Comparison of ENCODE assay signal across 8 cellular contexts in the genomic region with DNA sequence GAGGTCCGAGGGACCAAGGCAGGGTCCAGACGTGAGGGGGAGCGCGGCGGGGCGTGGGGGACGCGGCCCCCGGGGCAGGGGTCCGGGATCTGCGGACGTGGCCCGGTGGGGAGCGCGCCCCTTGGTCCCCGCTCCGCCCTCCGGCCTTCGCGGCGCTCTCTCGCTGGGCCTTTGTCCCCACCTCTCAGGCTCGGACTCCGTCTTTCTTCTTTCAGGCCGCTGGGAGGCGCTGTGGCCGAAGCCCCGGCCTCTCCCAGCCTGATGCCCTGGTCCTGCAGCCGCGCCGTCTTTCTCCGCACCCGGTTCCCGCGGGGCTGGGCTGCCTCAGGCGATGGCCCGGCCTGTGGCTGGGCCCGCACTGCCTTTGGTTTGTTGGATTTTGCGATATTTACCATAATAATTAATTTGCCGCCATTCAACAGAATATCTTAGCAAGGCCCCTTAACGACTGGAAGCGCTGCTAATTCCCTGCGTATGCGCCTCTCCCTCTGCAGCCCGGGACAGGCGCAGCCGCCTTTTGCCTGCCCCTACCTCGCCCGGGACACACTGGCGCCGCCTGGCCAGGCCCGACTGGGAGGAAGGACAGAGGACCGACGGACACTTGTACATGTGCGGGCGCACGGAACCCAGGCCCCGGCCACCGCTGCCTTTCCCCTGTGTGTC. TPM values are rescaled to one million over a fixed set of nuclear protein-coding genes. Genes with fewer than 3 reads are reported as not detected.
A peak's percentile ranks its signal among the peaks of the same experiment; 100 is the strongest.
DNase-seq lines count a peak whose midpoint lies in the region; ATAC-seq and TF ChIP-seq lines count a peak whose summit lies in the region.

No MANE protein-coding gene starts in this region.

- H3K4me3 Mint-ChIP-seq in GM23338: peak overlapping the region; percentile 31

- H4K20me1 ChIP-seq in GM23338 (replicated peaks; ENCODE audit: insufficient read depth): no peaks in the 10 kb centered on the region; the same call in 1 of the 2 replicates

- no peak overlapping the region for H3K27ac ChIP-seq in GM23338 (ENCODE audit: low read depth)
- H3K27ac ChIP-seq in body of pancreas: no peak overlapping the region

- peaks cover 13% of the 10 kb centered on the region for H3F3A ChIP-seq in GM23338 (replicated peaks; ENCODE audit: low read depth)

- no peaks in the 10 kb centered on the region for H3K79me2 ChIP-seq in GM23338 (replicated peaks; ENCODE audit: insufficient read depth)

- intact Hi-C loops in body of pancreas (cut with DNase I): loop anchor here (10.0 kb wide), 1 partner anchor 907 kb away; no protein-coding TSS in a partner anchor

- H2AFZ ChIP-seq in GM23338: peak overlapping the region; percentile 76; the same call in 1 of the 2 replicates

- ATAC-seq in GM23338 (peak; percentile 55), body of pancreas (peak; percentile 74), HG03025 (IDR thresholded peaks at IDR 0.05; ENCODE audit: low FRiP score, unreplicated experiment) (no peak)

- peak overlapping the region; percentile 85 for H3K4me2 ChIP-seq in GM23338

- peak overlapping the region; percentile 55 for H3K4me3 ChIP-seq in GM23338
- H3K4me3 ChIP-seq in body of pancreas: no peak overlapping the region

- H3K27me3 Mint-ChIP-seq in GM23338 (ENCODE audit: insufficient read depth, low read depth, poor library complexity): peaks cover 94% of the 10 kb centered on the region

- H3K36me3 ChIP-seq in GM23338 (ENCODE audit: insufficient read depth): no peaks in the 10 kb centered on the region
- no peaks in the 10 kb centered on the region for H3K36me3 ChIP-seq in body of pancreas (replicated peaks in 1 of 2; ENCODE audit: insufficient read depth in 1 of 2, low read depth in 2 of 2)

- peaks cover 100% of the 10 kb centered on the region for H3K27me3 ChIP-seq in GM23338 (ENCODE audit: insufficient read depth)
- H3K27me3 ChIP-seq in body of pancreas: peaks cover 0 to 19% of the 10 kb centered on the region in 2 donors

- no peak for TF ChIP-seq POLR2A in body of pancreas (IDR thresholded peaks at IDR 0.05)

- peak; percentile 93 for DNase-seq in DMS53 (lab: John Stamatoyannopoulos, UW)
- peak; percentile 92 for DNase-seq in GM23338 (ENCODE audit: low spot score)
- peak; percentile 64 for DNase-seq in NCI-H2196 (lab: John Stamatoyannopoulos, UW; ENCODE audit: unreplicated experiment)
- peak; percentile 51 to 65 (median 56) for DNase-seq in body of pancreas
- DNase-seq in iPS-NIHi11 (ENCODE audit: low spot score): peak; percentile 81
- DNase-seq in stimulated activated CD4-positive, alpha-beta T cell treated with anti-CD3 and anti-CD28 coated beads, Interleukin-1b, Interleukin-23, amount 100 ng/mL, for 48 hours: peak; percentile 46
- DNase-seq in NCI-H2107 (lab: John Stamatoyannopoulos, UW): no peak

- no peaks in the 10 kb centered on the region; the same call in 1 of the 3 replicates for H3K36me3 Mint-ChIP-seq in GM23338 (ENCODE audit: low read depth)

- 3% methylated on average over 28 to 45 of the region's 59 CpGs for WGBS in body of pancreas, 2 donors

- H3K9me2 ChIP-seq in GM23338 (ENCODE audit: insufficient read depth): no peaks in the 10 kb centered on the region

- peaks cover 56% of the 10 kb centered on the region for H3K4me1 Mint-ChIP-seq in GM23338

- TF ChIP-seq CTCF in GM23338 (conservative IDR thresholded peaks at IDR 0.05; ENCODE audit: low read depth in 2 of 2) (peak; percentile 71 to 84), body of pancreas (IDR thresholded peaks at IDR 0.05) (peak; percentile 33 to 69 (median 61))

- H3K4me1 ChIP-seq in GM23338 (ENCODE audit: insufficient read depth): peaks cover 59% of the 10 kb centered on the region
- peaks cover 55% of the 10 kb centered on the region for H3K4me1 ChIP-seq in body of pancreas

- H3K9me3 ChIP-seq in body of pancreas: no peaks in the 10 kb centered on the region

- H3K27ac Mint-ChIP-seq in GM23338: no peak overlapping the region

- H3K9me3 Mint-ChIP-seq in GM23338: peaks cover 6% of the 10 kb centered on the region; the same call in 2 of the 3 replicates

TF ChIP-seq in GM23338, 12 proteins besides CTCF, POLR2A, EP300 and RAD21 (continues in another document):
- TF ChIP-seq EZH2 (IDR thresholded peaks at IDR 0.05; ENCODE audit: low read depth, unreplicated experiment) (peak; percentile 50), JUNB (IDR thresholded peaks at IDR 0.05; ENCODE audit: unreplicated experiment) (no peak), EZH2phosphoT487 (IDR thresholded peaks at IDR 0.05; ENCODE audit: unreplicated experiment) (peak; percentile 63), NANOG (IDR thresholded peaks at IDR 0.05; ENCODE audit: borderline replicate concordance) (0 out of 2 replicates have a peak, but pooled peaks have one; percentile 3)
- TF ChIP-seq, protein P1, sequence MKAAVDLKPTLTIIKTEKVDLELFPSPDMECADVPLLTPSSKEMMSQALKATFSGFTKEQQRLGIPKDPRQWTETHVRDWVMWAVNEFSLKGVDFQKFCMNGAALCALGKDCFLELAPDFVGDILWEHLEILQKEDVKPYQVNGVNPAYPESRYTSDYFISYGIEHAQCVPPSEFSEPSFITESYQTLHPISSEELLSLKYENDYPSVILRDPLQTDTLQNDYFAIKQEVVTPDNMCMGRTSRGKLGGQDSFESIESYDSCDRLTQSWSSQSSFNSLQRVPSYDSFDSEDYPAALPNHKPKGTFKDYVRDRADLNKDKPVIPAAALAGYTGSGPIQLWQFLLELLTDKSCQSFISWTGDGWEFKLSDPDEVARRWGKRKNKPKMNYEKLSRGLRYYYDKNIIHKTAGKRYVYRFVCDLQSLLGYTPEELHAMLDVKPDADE (IDR thresholded peaks at IDR 0.05): no peak
- TF ChIP-seq, protein P2, sequence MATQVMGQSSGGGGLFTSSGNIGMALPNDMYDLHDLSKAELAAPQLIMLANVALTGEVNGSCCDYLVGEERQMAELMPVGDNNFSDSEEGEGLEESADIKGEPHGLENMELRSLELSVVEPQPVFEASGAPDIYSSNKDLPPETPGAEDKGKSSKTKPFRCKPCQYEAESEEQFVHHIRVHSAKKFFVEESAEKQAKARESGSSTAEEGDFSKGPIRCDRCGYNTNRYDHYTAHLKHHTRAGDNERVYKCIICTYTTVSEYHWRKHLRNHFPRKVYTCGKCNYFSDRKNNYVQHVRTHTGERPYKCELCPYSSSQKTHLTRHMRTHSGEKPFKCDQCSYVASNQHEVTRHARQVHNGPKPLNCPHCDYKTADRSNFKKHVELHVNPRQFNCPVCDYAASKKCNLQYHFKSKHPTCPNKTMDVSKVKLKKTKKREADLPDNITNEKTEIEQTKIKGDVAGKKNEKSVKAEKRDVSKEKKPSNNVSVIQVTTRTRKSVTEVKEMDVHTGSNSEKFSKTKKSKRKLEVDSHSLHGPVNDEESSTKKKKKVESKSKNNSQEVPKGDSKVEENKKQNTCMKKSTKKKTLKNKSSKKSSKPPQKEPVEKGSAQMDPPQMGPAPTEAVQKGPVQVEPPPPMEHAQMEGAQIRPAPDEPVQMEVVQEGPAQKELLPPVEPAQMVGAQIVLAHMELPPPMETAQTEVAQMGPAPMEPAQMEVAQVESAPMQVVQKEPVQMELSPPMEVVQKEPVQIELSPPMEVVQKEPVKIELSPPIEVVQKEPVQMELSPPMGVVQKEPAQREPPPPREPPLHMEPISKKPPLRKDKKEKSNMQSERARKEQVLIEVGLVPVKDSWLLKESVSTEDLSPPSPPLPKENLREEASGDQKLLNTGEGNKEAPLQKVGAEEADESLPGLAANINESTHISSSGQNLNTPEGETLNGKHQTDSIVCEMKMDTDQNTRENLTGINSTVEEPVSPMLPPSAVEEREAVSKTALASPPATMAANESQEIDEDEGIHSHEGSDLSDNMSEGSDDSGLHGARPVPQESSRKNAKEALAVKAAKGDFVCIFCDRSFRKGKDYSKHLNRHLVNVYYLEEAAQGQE (IDR thresholded peaks at IDR 0.05; ENCODE audit: unreplicated experiment): no peak

RNA-seq across cellular contexts. Expression of a gene that starts 10.8 kb away (rescaled TPM):
- 0.28 TPM in 1 of 2 replicates, not detected in the other for total RNA-seq in GM23338 (2014; rRNA removed; shearing (Covaris generic))
- 0.21 and 0.37 TPM in 2 replicates for polyA plus RNA-seq in GM23338 (2016; fragmentation: Nextera tagmentation; extraction: Ambion mirVana)
- under 1 TPM in 1 of 2 donors, not detected in 1; 0.52 TPM for total RNA-seq in body of pancreas

RNA-seq across cellular contexts. Expression of a gene that starts 57.0 kb away (rescaled TPM):
- 0.31 and 0.87 TPM in 2 replicates for total RNA-seq in GM23338 (2014; rRNA removed; shearing (Covaris generic))
- polyA plus RNA-seq in GM23338 (2016; fragmentation: Nextera tagmentation; extraction: Ambion mirVana): 1.1 and 1.3 TPM in 2 replicates
- total RNA-seq in body of pancreas: 1 to 10 TPM; 2.3 to 5.2 TPM
